8 cellular contexts compared by ENCODE assay signal in the genomic region with DNA sequence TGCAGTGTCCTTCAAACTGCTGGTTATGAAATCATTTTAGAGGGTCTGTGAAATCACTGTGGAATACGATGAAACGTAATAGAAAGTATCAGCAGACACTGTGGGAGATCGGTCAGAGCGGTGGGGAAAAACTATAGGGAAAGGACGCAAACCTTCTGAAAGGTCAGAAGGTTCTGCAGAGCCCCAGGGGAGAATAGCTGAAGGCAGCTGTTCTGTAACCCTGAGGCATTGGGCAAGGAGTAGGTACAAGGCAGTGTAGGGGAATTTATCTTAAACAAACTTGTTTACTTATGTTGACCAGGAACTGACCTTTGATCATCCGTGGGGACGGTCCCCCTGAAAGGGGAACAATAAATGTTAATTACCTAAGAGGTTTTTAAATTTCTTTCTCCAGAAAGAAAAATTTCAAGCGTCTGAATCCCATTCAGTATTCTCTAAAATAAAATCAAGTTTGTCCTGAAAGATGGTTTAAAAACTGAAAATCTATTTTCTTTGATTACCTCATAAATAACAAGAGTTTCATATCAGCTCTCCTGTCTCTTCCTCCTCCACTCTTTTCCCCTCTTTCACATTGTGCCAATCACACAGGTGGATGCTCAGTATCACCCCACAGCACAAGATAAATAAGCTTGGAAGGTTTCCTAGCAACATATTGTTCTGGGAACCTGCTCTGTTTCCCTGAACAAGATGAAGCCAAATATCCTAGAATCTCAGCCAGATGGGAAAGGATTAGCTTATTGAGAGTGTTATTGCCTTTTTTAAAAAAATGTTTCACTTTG. TPM values are rescaled to one million over a fixed set of nuclear protein-coding genes. Genes with fewer than 3 reads are reported as not detected.
A peak's percentile ranks its signal among the peaks of the same experiment; 100 is the strongest.
DNase-seq lines count a peak whose midpoint lies in the region; ATAC-seq and TF ChIP-seq lines count a peak whose summit lies in the region.

No MANE protein-coding gene starts in this region.

- 32% methylated on average over 8 of the region's 8 CpGs for WGBS in liver

- peak; percentile 56 for ATAC-seq in HG02938 (IDR thresholded peaks at IDR 0.05; ENCODE audit: unreplicated experiment)

- H3K27ac ChIP-seq in liver (ENCODE audit: low read depth in 1 of 2, low read length in 2 of 2) (peak overlapping the region in 1 of 2 donors; percentile 46), RWPE1 (no peak overlapping the region)

- H3K9ac ChIP-seq in liver (ENCODE audit: low read depth in 1 of 2, low read length in 2 of 2), result no peak overlapping the region

- TF ChIP-seq RAD21 in liver (IDR thresholded peaks at IDR 0.05), result no peak

- DNase-seq in GM12865 (ENCODE audit: low read depth), result peak; percentile 51
- peak; percentile 48 to 86 for DNase-seq in NCI-H524 (lab: John Stamatoyannopoulos, UW)
- no peak for DNase-seq in stimulated activated CD4-positive, alpha-beta T cell treated with anti-CD3 and anti-CD28 coated beads, Interleukin-15, amount 100 ng/mL, for 24 hours
- DNase-seq in RWPE1 (ENCODE audit: low spot score), result no peak
- no peak for DNase-seq in HUDEP-2 (lab: John Stamatoyannopoulos, UW; ENCODE audit: unreplicated experiment in 76 of 76)
- no peak for DNase-seq in activated CD4-positive, alpha-beta T cell treated with anti-CD3 and anti-CD28 coated beads, Interleukin-2, amount 50 U/mL, for 4 hours

- CTCF ChIA-PET in RWPE1 (lab: Yijun Ruan, JAX), result interaction anchor here (0.6 to 0.9 kb wide), 3 partner anchors 10 to 1492 kb away, joined by 3 to 4 read pairs (median 4); no protein-coding TSS in a partner anchor

- peaks cover 1 to 19% (median 14%) of the 10 kb centered on the region in 4 donors for H3K4me1 ChIP-seq in liver (ENCODE audit: control insufficient read depth in 4 of 4, insufficient read depth in 4 of 4, low read length in 3 of 4)

- TF ChIP-seq CTCF in GM12865 (IDR thresholded peaks at IDR 0.05; ENCODE audit: insufficient read depth, low read depth, low read length, missing control alignments) (no peak), liver (IDR thresholded peaks at IDR 0.05; ENCODE audit: low read depth, low read length, missing input control) (no peak), RWPE1 (conservative IDR thresholded peaks at IDR 0.05; ENCODE audit: low read depth) (no peak)

- H3K4me3 ChIP-seq in GM12865 (ENCODE audit: low read depth, low read length) (peak overlapping the region; percentile 27), liver (ENCODE audit: low read depth in 1 of 3, low read length in 3 of 3) (no peak overlapping the region)

- H3K27me3 ChIP-seq in liver (ENCODE audit: control insufficient read depth in 4 of 4, insufficient read depth in 4 of 4, low read length in 3 of 4), result no peaks in the 10 kb centered on the region

- POLR2A ChIA-PET in RWPE1 (lab: Yijun Ruan, JAX; ENCODE audit: low non-redundant PET), result no interaction called here

- H3K9me3 ChIP-seq in liver (ENCODE audit: control insufficient read depth in 4 of 4, low read length in 3 of 4), result no peaks in the 10 kb centered on the region

- no peaks in the 10 kb centered on the region for H3K36me3 ChIP-seq in liver (ENCODE audit: control insufficient read depth in 4 of 4, insufficient read depth in 3 of 4, low read depth in 1 of 4, low read length in 3 of 4)

TF ChIP-seq in liver, 16 proteins besides CTCF, POLR2A, EP300 and RAD21:
- TF ChIP-seq HNF4A (conservative IDR thresholded peaks at IDR 0.05), result peak; percentile 43 to 53
- TF ChIP-seq, protein P1, sequence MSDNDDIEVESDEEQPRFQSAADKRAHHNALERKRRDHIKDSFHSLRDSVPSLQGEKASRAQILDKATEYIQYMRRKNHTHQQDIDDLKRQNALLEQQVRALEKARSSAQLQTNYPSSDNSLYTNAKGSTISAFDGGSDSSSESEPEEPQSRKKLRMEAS (IDR thresholded peaks at IDR 0.05), result no peak

RNA-seq across cellular contexts. Expression of a gene that starts 45.9 kb away (rescaled TPM):
- total RNA-seq in liver, result 10 to 100 TPM; 39.2 to 81.2 TPM
- polyA plus RNA-seq in liver, result 10 to 100 TPM; 26.4 to 34.0 TPM

Comparison
In these comparisons a context has a peak if more than half of its experiments do, and no peak if none do; other contexts are left out.
1. DNase-seq: peak in GM12865 (single experiment) and NCI-H524 (2 of 2); none in stimulated activated CD4-positive, alpha-beta T cell treated with anti-CD3 and anti-CD28 coated beads, Interleukin-15, amount 100 ng/mL, for 24 hours (single experiment), RWPE1 (single experiment), HUDEP-2 (0 of 76) and activated CD4-positive, alpha-beta T cell treated with anti-CD3 and anti-CD28 coated beads, Interleukin-2, amount 50 U/mL, for 4 hours (0 of 2).